ENCODE assay signal across 9 cellular contexts in the genomic region with DNA sequence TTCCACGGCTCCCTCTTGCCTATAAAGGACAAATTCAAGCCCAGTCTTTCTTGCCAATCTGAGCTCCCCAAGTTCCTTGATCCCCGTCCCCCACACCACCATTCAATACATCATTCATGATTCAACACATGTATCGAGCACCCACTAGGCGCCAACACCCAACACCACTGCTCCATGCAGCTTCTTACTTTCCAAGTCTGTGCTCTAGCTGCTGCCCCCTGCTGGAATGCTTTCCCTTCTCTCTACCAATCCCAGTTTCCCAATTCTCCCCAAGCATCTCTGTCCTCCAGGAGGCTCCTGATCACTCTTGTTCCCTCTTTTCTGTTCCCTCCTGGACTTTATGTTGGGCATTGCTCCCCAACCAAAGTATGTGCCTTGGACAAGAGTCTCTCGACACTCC.
DNase-seq lines count a peak whose midpoint lies in the region; ATAC-seq and TF ChIP-seq lines count a peak whose summit lies in the region.
"Had no signal": no experiment of that assay in that cellular context is flagged by ENCODE, and none has a peak within 500 bp of the region (broad histone marks: within the 10 kb centered on the region; RNA-seq: fewer than 3 reads in every experiment).

No MANE protein-coding gene starts in this region.

- no peak for TF ChIP-seq POLR2A in sigmoid colon (IDR thresholded peaks at IDR 0.05)

- H3K4me3 ChIP-seq in cardiac fibroblast (replicated peaks in 1 of 2; ENCODE audit: low read depth in 2 of 2, low read length in 2 of 2), result no peak overlapping the region
- H3K4me3 ChIP-seq in sigmoid colon, result no peak overlapping the region
- no peak overlapping the region for H3K4me3 ChIP-seq in aorta (ENCODE audit: low read length in 2 of 2)

- H3K36me3 ChIP-seq in sigmoid colon (no peaks in the 10 kb centered on the region), aorta (ENCODE audit: control insufficient read depth in 1 of 2, insufficient read depth in 2 of 2, low read length in 1 of 2) (no peaks in the 10 kb centered on the region)
- H3K36me3 ChIP-seq: neutrophil had no signal

- ATAC-seq in aorta (ENCODE audit: low FRiP score) (no peak), HG03565 (IDR thresholded peaks at IDR 0.05; ENCODE audit: unreplicated experiment) (no peak)

- 96% methylated on average over 5 of the region's 5 CpGs for WGBS in sigmoid colon, 2 donors
- 99 to 100% methylated on average over 5 of the region's 5 CpGs for WGBS in aorta, 2 donors

- peak; percentile 34 for DNase-seq in Daoy (ENCODE audit: low read depth)
- peak; percentile 59 for DNase-seq in HuH-7 (ENCODE audit: low spot score)
- DNase-seq in cardiac fibroblast (ENCODE audit: low read depth in 2 of 2), result peak; percentile 58 to 74
- DNase-seq in osteocyte (ENCODE audit: extremely low spot score, unreplicated experiment), result no peak
- DNase-seq in sigmoid colon, result no peak
- DNase-seq in aorta, result no peak
- DNase-seq: activated effector memory CD4-positive, alpha-beta T cell treated with Interleukin-2 at 50 U/mL for 16 hours had no signal

- peak overlapping the region in 1 of 4 donors; percentile 7 for H3K27ac ChIP-seq in sigmoid colon
- no peak overlapping the region for H3K27ac ChIP-seq in aorta (ENCODE audit: low read depth in 1 of 2, low read length in 2 of 2)
- H3K27ac ChIP-seq: neutrophil had no signal

- no peak overlapping the region for H3K4me3 Mint-ChIP-seq in osteocyte (ENCODE audit: unreplicated experiment)

- H3K9me3 ChIP-seq in sigmoid colon (no peaks in the 10 kb centered on the region), aorta (ENCODE audit: control insufficient read depth, low read length) (no peaks in the 10 kb centered on the region)
- H3K9me3 ChIP-seq: neutrophil had no signal

- no peaks in the 10 kb centered on the region for H3K27me3 Mint-ChIP-seq in osteocyte (ENCODE audit: unreplicated experiment)

- H3K27me3 ChIP-seq in sigmoid colon, result no peaks in the 10 kb centered on the region
- no peaks in the 10 kb centered on the region for H3K27me3 ChIP-seq in aorta (ENCODE audit: control insufficient read depth in 1 of 2, insufficient read depth in 2 of 2, low read length in 1 of 2)

- H3K4me1 ChIP-seq in sigmoid colon (peaks cover 0 to 52% (median 51%) of the 10 kb centered on the region in 4 donors), aorta (ENCODE audit: control insufficient read depth in 1 of 2, insufficient read depth in 2 of 2, low read length in 2 of 2) (no peaks in the 10 kb centered on the region)

- TF ChIP-seq CTCF in cardiac fibroblast (IDR thresholded peaks at IDR 0.05; ENCODE audit: low read depth, low read length), result peak; percentile 73
- peak; percentile 47 for TF ChIP-seq CTCF in osteocyte (IDR thresholded peaks at IDR 0.05)
- TF ChIP-seq CTCF in sigmoid colon (IDR thresholded peaks at IDR 0.05), result no peak

- no peak overlapping the region for H3K27ac Mint-ChIP-seq in osteocyte (ENCODE audit: unreplicated experiment)

- H3K9me3 Mint-ChIP-seq in osteocyte (ENCODE audit: unreplicated experiment), result no peaks in the 10 kb centered on the region

- intact Hi-C loops in sigmoid colon (cut with DNase I), result loop anchor here (10.0 kb wide), 1 partner anchor 181 kb away; no protein-coding TSS in a partner anchor
- intact Hi-C loops in aorta (cut with DNase I), result no loop called here

- no peak for TF ChIP-seq EP300 in sigmoid colon (IDR thresholded peaks at IDR 0.05)

- H3K4me1 Mint-ChIP-seq in osteocyte (ENCODE audit: unreplicated experiment), result peaks cover 36% of the 10 kb centered on the region

- H3K36me3 Mint-ChIP-seq in osteocyte (ENCODE audit: unreplicated experiment), result no peaks in the 10 kb centered on the region

Comparison
In these comparisons a context has a peak if more than half of its experiments do, and no peak if none do; other contexts are left out.
1. DNase-seq: peak in Daoy (single experiment), HuH-7 (single experiment) and cardiac fibroblast (2 of 2); none in osteocyte (single experiment), sigmoid colon (single experiment) and aorta (0 of 2).
2. CTCF ChIP-seq: peak in cardiac fibroblast (single experiment) and osteocyte (single experiment); none in sigmoid colon (0 of 4).